In genomic region chr10:132434405-132435005, GRCh38 we compare ENCODE assay signal across 2 cellular contexts.
TF ChIP-seq lines count a peak whose summit lies in the region.

No MANE protein-coding gene starts in this region.

TF ChIP-seq in SK-N-SH, 30 proteins besides CTCF, POLR2A, EP300 and RAD21 (continued from another document):
- TF ChIP-seq SMC3 (IDR thresholded peaks at IDR 0.05; ENCODE audit: low read depth, low read length) (no peak), TAF1 (IDR thresholded peaks at IDR 0.05; ENCODE audit: borderline replicate concordance, low read depth, low read length) (no peak), FOSL2 (IDR thresholded peaks at IDR 0.05; ENCODE audit: borderline replicate concordance, low read depth) (no peak), POLR2AphosphoS5 (IDR thresholded peaks at IDR 0.05; ENCODE audit: low read depth, low read length) (no peak), MXI1 (IDR thresholded peaks at IDR 0.05; ENCODE audit: low read depth, low read length) (no peak), JUND (IDR thresholded peaks at IDR 0.05) (no peak), FOXJ3 (CRISPR knock-in tag; IDR thresholded peaks at IDR 0.05) (no peak), CHD2 (IDR thresholded peaks at IDR 0.05; ENCODE audit: low read length, partially characterized antibody) (no peak), RFX5 (IDR thresholded peaks at IDR 0.05; ENCODE audit: low read length) (no peak), TCF12 (IDR thresholded peaks at IDR 0.05) (no peak), GABPA (IDR thresholded peaks at IDR 0.05; ENCODE audit: low read depth) (no peak; the same call in 1 of the 2 replicates), USF2 (IDR thresholded peaks at IDR 0.05; ENCODE audit: borderline replicate concordance, low read depth, low read length) (no peak), TEAD4 (IDR thresholded peaks at IDR 0.05; ENCODE audit: borderline replicate concordance, insufficient read depth) (no peak)
TF ChIP-seq in SK-N-SH: peak in this region for 0.

TF ChIP-seq in SK-N-SH treated with all-trans-retinoic acid at 6 μM for 48 hours, 23 proteins besides CTCF, POLR2A, EP300 and RAD21 (continued from another document):
- TF ChIP-seq CSRNP3 (CRISPR knock-in tag; IDR thresholded peaks at IDR 0.05), result no peak
- TF ChIP-seq ZNF565 (CRISPR knock-in tag; conservative IDR thresholded peaks at IDR 0.05; ENCODE audit: low read depth), result no peak
- no peak for TF ChIP-seq POU6F1 (CRISPR knock-in tag; IDR thresholded peaks at IDR 0.05; ENCODE audit: borderline replicate concordance, low read depth)
- TF ChIP-seq BACH2 (CRISPR knock-in tag; IDR thresholded peaks at IDR 0.05; ENCODE audit: borderline replicate concordance), result no peak
- no peak for TF ChIP-seq ARNTL (CRISPR knock-in tag; IDR thresholded peaks at IDR 0.05; ENCODE audit: borderline replicate concordance, low read depth)
TF ChIP-seq in SK-N-SH treated with all-trans-retinoic acid at 6 μM for 48 hours: peak in this region for 0.
